ENCODE assay signal across 11 cellular contexts in the genomic region with DNA sequence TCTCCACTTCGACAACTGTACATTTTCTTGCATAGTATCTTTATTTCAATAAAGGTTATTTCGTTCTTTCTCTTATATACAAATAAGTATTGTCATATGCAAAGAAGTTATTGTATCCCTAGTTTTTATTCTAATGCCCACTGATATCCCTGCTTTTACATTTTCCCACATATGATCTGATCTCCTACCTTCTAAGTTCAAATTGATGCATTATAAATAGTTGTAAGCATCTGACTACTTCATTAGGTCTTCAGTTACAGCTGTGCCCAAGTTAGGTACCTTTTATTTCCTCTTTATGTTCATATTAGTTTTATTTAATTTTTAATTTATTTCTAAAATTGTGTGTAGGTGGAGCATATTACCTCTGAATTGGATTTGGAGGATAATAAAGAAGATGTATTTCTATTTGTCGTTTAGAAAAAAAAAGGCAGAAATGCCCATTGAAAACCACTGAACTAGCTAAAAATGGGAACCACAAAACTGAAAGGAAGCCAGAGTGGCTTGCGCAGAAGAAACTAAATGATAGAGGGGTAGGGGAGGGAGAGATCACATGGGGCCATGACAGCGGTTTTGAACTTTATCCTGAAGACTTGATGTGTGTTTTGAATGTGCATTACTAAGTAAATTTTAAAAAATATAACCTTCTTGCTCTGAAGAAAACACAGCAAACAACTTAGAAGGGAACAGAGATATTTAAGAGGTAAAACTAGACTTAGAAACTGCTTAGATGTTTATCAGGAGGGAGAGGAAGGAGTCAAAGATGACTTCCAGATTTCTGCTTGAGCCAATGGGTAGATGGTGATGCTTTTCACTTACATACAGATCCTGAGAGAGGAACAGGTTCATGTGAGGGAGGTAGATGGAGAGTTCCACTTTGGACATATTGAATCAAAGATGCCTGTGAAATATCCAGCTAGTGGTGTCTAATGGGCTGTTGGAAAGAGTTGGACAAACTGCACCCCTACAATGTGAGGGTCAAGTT. TPM values are rescaled to one million over a fixed set of nuclear protein-coding genes. Genes with fewer than 3 reads are reported as not detected.
DNase-seq lines count a peak whose midpoint lies in the region; ATAC-seq and FAIRE-seq lines count a peak whose summit lies in the region.
"Had no signal": no experiment of that assay in that cellular context is flagged by ENCODE, and none has a peak within 500 bp of the region (broad histone marks: within the 10 kb centered on the region; RNA-seq: fewer than 3 reads in every experiment).

No MANE protein-coding gene starts in this region.

- no peak overlapping the region for H3K56ac ChIP-seq in mesendoderm (ENCODE audit: low read length)

- FAIRE-seq in frontal cortex (lab: Jason Lieb, UNC), result no peak
- FAIRE-seq: pancreas had no signal

- H3K9ac ChIP-seq in mesendoderm (ENCODE audit: low read length), result no peak overlapping the region

- H3K9me3 ChIP-seq in CD4-positive, CD25-positive, alpha-beta regulatory T cell (ENCODE audit: control insufficient read depth in 2 of 2, low read length in 2 of 2), result no peaks in the 10 kb centered on the region
- H3K9me3 ChIP-seq: pancreas had no signal

- no peak overlapping the region for H4K8ac ChIP-seq in mesendoderm (ENCODE audit: low read depth, low read length)

- H3K27me3 ChIP-seq in CD4-positive, CD25-positive, alpha-beta regulatory T cell (ENCODE audit: control insufficient read depth, insufficient read depth, low read length), result no peaks in the 10 kb centered on the region
- H3K27me3 ChIP-seq in mesendoderm (ENCODE audit: insufficient read depth, low read length, poor library complexity), result no peaks in the 10 kb centered on the region
- H3K27me3 ChIP-seq: pancreas had no signal

- H3K4me2 ChIP-seq in mesendoderm (ENCODE audit: low read length), result no peak overlapping the region

- no peaks in the 10 kb centered on the region for H3K79me2 ChIP-seq in mesendoderm (ENCODE audit: control insufficient read depth, insufficient read depth, low read length)

- no peak for ATAC-seq in CD4-positive, CD25-positive, alpha-beta regulatory T cell (ENCODE audit: low read depth in 2 of 2)
- ATAC-seq in GM21515 (IDR thresholded peaks at IDR 0.05; ENCODE audit: unreplicated experiment), result peak; percentile 64
- ATAC-seq in left lobe of liver, result no peak

- H3K4me3 Mint-ChIP-seq in CD4-positive, CD25-positive, alpha-beta regulatory T cell, result peak overlapping the region; percentile 5 to 59 (median 40)
- H3K4me3 Mint-ChIP-seq in T-helper 1 cell treated with Interleukin-12 subunit alpha and Interleukin-12 subunit beta and Interleukin-4 antibody, amounts not matched to agents 30 μg/mL and 1 μg/mL, for 36 hours, result peak overlapping the region; percentile 78

- H2BK5ac ChIP-seq in mesendoderm (ENCODE audit: low read length), result no peak overlapping the region

- no peaks in the 10 kb centered on the region for H3K27me3 Mint-ChIP-seq in CD4-positive, CD25-positive, alpha-beta regulatory T cell
- no peaks in the 10 kb centered on the region for H3K27me3 Mint-ChIP-seq in T-helper 1 cell treated with Interleukin-12 subunit alpha and Interleukin-12 subunit beta and Interleukin-4 antibody, amounts not matched to agents 30 μg/mL and 1 μg/mL, for 36 hours (ENCODE audit: low read depth)

- H3K4ac ChIP-seq in mesendoderm (ENCODE audit: low read depth, low read length), result no peak overlapping the region

- peak overlapping the region; percentile 72 to 92 (median 86) for H3K27ac Mint-ChIP-seq in CD4-positive, CD25-positive, alpha-beta regulatory T cell
- peak overlapping the region; percentile 90 for H3K27ac Mint-ChIP-seq in T-helper 1 cell treated with Interleukin-12 subunit alpha and Interleukin-12 subunit beta and Interleukin-4 antibody, amounts not matched to agents 30 μg/mL and 1 μg/mL, for 36 hours

- H2BK120ac ChIP-seq in mesendoderm (ENCODE audit: low read depth, low read length), result no peak overlapping the region

- H3K4me1 Mint-ChIP-seq in CD4-positive, CD25-positive, alpha-beta regulatory T cell, result peaks cover 46 to 67% (median 49%) of the 10 kb centered on the region in 4 donors
- H3K4me1 Mint-ChIP-seq in T-helper 1 cell treated with Interleukin-12 subunit alpha and Interleukin-12 subunit beta and Interleukin-4 antibody, amounts not matched to agents 30 μg/mL and 1 μg/mL, for 36 hours (ENCODE audit: low read depth), result peaks cover 66% of the 10 kb centered on the region

- H3K23ac ChIP-seq in mesendoderm (ENCODE audit: low read length), result no peak overlapping the region

- no peak overlapping the region for H4K5ac ChIP-seq in mesendoderm (ENCODE audit: low read length)

- no peak overlapping the region for H2BK15ac ChIP-seq in mesendoderm (replicated peaks; ENCODE audit: low read depth)

- H3K79me1 ChIP-seq in mesendoderm (ENCODE audit: low read length), result no peaks in the 10 kb centered on the region

- no peak overlapping the region for H3K18ac ChIP-seq in mesendoderm (ENCODE audit: low read length)

- H3K9me3 Mint-ChIP-seq in CD4-positive, CD25-positive, alpha-beta regulatory T cell, result peaks cover 0 to 3% (median 0%) of the 10 kb centered on the region in 7 donors
- H3K9me3 Mint-ChIP-seq in T-helper 1 cell treated with Interleukin-12 subunit alpha and Interleukin-12 subunit beta and Interleukin-4 antibody, amounts not matched to agents 30 μg/mL and 1 μg/mL, for 36 hours, result no peaks in the 10 kb centered on the region

- H2AK5ac ChIP-seq in mesendoderm (ENCODE audit: low read length), result no peak overlapping the region

- H3K36me3 ChIP-seq in CD4-positive, CD25-positive, alpha-beta regulatory T cell (ENCODE audit: control insufficient read depth, insufficient read depth, low read length), result peaks cover 59% of the 10 kb centered on the region
- H3K36me3 ChIP-seq in mesendoderm (ENCODE audit: control insufficient read depth, insufficient read depth, low read length), result peaks cover 7% of the 10 kb centered on the region

- H3K27ac ChIP-seq in CD4-positive, CD25-positive, alpha-beta regulatory T cell (ENCODE audit: insufficient read depth, low read length, poor library complexity, severe bottlenecking), result peak overlapping the region; percentile 68
- no peak overlapping the region for H3K27ac ChIP-seq in mesendoderm (ENCODE audit: low read depth, low read length)
- H3K27ac ChIP-seq: pancreas had no signal

- DNase-seq in CD4-positive, CD25-positive, alpha-beta regulatory T cell, result peak in 2 of 3 donors; percentile 21 to 58
- DNase-seq in globus pallidus (ENCODE audit: low spot score), result peak; percentile 14
- DNase-seq in mesendoderm, result no peak
- DNase-seq in frontal cortex (ENCODE audit: low spot score in 2 of 2), result no peak
- no peak for DNase-seq in NCI-H2081 (lab: John Stamatoyannopoulos, UW)
- DNase-seq in left lobe of liver (ENCODE audit: low spot score), result no peak
- DNase-seq: caudate nucleus, NCI-H446, pancreas had no signal

- H3K4me3 ChIP-seq in CD4-positive, CD25-positive, alpha-beta regulatory T cell (ENCODE audit: low read depth, low read length), result peak overlapping the region; percentile 70
- no peak overlapping the region for H3K4me3 ChIP-seq in mesendoderm (ENCODE audit: low read length)
- H3K4me3 ChIP-seq: pancreas had no signal

- 100% methylated on average over 1 of the region's 5 CpGs for WGBS in mesendoderm (ENCODE audit: extremely low coverage, insufficient coverage, low lambda C conversion rate)

- H3K36me3 Mint-ChIP-seq in CD4-positive, CD25-positive, alpha-beta regulatory T cell, result peaks cover 55% of the 10 kb centered on the region
- H3K36me3 Mint-ChIP-seq in T-helper 1 cell treated with Interleukin-12 subunit alpha and Interleukin-12 subunit beta and Interleukin-4 antibody, amounts not matched to agents 30 μg/mL and 1 μg/mL, for 36 hours (ENCODE audit: low read depth), result peaks cover 74% of the 10 kb centered on the region

- H3K4me1 ChIP-seq in CD4-positive, CD25-positive, alpha-beta regulatory T cell (ENCODE audit: control insufficient read depth, insufficient read depth, low read length, poor library complexity, severe bottlenecking), result peaks cover 32% of the 10 kb centered on the region
- no peaks in the 10 kb centered on the region for H3K4me1 ChIP-seq in mesendoderm (ENCODE audit: control insufficient read depth, low read depth, low read length)
- H3K4me1 ChIP-seq: pancreas had no signal

RNA-seq across cellular contexts. Expression of a gene that starts 9.3 kb away (rescaled TPM):
- 1.4 TPM for total RNA-seq in CD4-positive, CD25-positive, alpha-beta regulatory T cell
- under 1 TPM in 3 of 4 donors, not detected in 1; 0.25 to 0.86 (median 0.64) TPM for polyA plus RNA-seq in CD4-positive, CD25-positive, alpha-beta regulatory T cell
- polyA plus RNA-seq in mesendoderm (2013, experiment 1 of 2), result 3.8 TPM
- 3.6 TPM for polyA plus RNA-seq in mesendoderm (2013, experiment 2 of 2)
- 5.7 TPM for total RNA-seq in frontal cortex
- 0.93 TPM for total RNA-seq in left lobe of liver

Comparison
In these comparisons a context has a peak if more than half of its experiments do, and no peak if none do; other contexts are left out.
1. DNase-seq: peak in CD4-positive, CD25-positive, alpha-beta regulatory T cell (2 of 3) and globus pallidus (single experiment); none in mesendoderm (single experiment), frontal cortex (0 of 2), NCI-H2081 (0 of 2) and left lobe of liver (single experiment).